ENCODE assay signal across 1 cellular context in genomic region chr1:160363010-160363409, GRCh38.
A peak's percentile ranks its signal among the peaks of the same experiment; 100 is the strongest.
TF ChIP-seq lines count a peak whose summit lies in the region.

No MANE protein-coding gene starts in this region.

TF ChIP-seq in K562, 482 proteins besides CTCF, POLR2A, EP300 and RAD21 (continued from another document):
- no peak for TF ChIP-seq MGA (IDR thresholded peaks at IDR 0.05)
- no peak for TF ChIP-seq HDAC6 (IDR thresholded peaks at IDR 0.05; ENCODE audit: low read depth, low read length)
- TF ChIP-seq, protein P1, sequence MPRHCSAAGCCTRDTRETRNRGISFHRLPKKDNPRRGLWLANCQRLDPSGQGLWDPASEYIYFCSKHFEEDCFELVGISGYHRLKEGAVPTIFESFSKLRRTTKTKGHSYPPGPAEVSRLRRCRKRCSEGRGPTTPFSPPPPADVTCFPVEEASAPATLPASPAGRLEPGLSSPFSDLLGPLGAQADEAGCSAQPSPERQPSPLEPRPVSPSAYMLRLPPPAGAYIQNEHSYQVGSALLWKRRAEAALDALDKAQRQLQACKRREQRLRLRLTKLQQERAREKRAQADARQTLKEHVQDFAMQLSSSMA (CRISPR knock-in tag; IDR thresholded peaks at IDR 0.05): peak; percentile 54; the same call in 1 of the 2 replicates
- TF ChIP-seq FOXK2 (conservative IDR thresholded peaks at IDR 0.05 in 1 of 2, IDR thresholded peaks at IDR 0.05 in 1 of 2; ENCODE audit: low read depth in 2 of 2): no peak
- no peak for TF ChIP-seq FOS (IDR thresholded peaks at IDR 0.05; ENCODE audit: extremely low read depth, insufficient read length)
- peak; percentile 68 for TF ChIP-seq HDAC8 (tag; IDR thresholded peaks at IDR 0.05)
- TF ChIP-seq, protein P2, sequence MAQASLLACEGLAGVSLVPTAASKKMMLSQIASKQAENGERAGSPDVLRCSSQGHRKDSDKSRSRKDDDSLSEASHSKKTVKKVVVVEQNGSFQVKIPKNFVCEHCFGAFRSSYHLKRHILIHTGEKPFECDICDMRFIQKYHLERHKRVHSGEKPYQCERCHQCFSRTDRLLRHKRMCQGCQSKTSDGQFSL (CRISPR knock-in tag; IDR thresholded peaks at IDR 0.05): no peak
- TF ChIP-seq, protein P2 (tag; IDR thresholded peaks at IDR 0.05): peak in 1 of 2 experiments; percentile 44; a peak in 1 of 4 replicates
- TF ChIP-seq CEBPZ (IDR thresholded peaks at IDR 0.05; ENCODE audit: borderline replicate concordance, low read depth, low read length): no peak
- no peak for TF ChIP-seq LCOR (CRISPR knock-in tag; IDR thresholded peaks at IDR 0.05)
- no peak for TF ChIP-seq NFE2 (IDR thresholded peaks at IDR 0.05; ENCODE audit: low read depth)
- TF ChIP-seq CHD4 (IDR thresholded peaks at IDR 0.05; ENCODE audit: insufficient read depth, insufficient replicate concordance, low read depth, low read length, poor library complexity, severe bottlenecking): no peak
- TF ChIP-seq ZNF696 (CRISPR knock-in tag; conservative IDR thresholded peaks at IDR 0.05): no peak
- no peak for TF ChIP-seq GTF2E2 (tag; IDR thresholded peaks at IDR 0.05)
- no peak for TF ChIP-seq FOXP4 (CRISPR knock-in tag; IDR thresholded peaks at IDR 0.05; ENCODE audit: borderline replicate concordance)
- no peak for TF ChIP-seq HMG20B (CRISPR knock-in tag; IDR thresholded peaks at IDR 0.05)
- no peak for TF ChIP-seq FUS (optimal IDR thresholded peaks at IDR 0.05; ENCODE audit: low read depth, low read length)
- TF ChIP-seq HCFC1 (IDR thresholded peaks at IDR 0.05; ENCODE audit: low read depth, low read length): no peak
- TF ChIP-seq NFRKB (IDR thresholded peaks at IDR 0.05; ENCODE audit: low read depth): no peak
- TF ChIP-seq GTF2A2 (tag; IDR thresholded peaks at IDR 0.05): peak; percentile 24; the same call in 1 of the 2 replicates
- TF ChIP-seq NR2C1 (IDR thresholded peaks at IDR 0.05): no peak
- TF ChIP-seq NR2C1 (tag; IDR thresholded peaks at IDR 0.05): peak; percentile 53; the same call in 1 of the 2 replicates
- no peak for TF ChIP-seq SIN3B (IDR thresholded peaks at IDR 0.05; ENCODE audit: low read depth)
